Comparison of ENCODE assay signal across 23 cellular contexts in genomic region chr4:152953514-152953913, GRCh38.
"Had no signal": no experiment of that assay in that cellular context is flagged by ENCODE, and none has a peak within 500 bp of the region (broad histone marks: within the 10 kb centered on the region; RNA-seq: fewer than 3 reads in every experiment).

No MANE protein-coding gene starts in this region.

- ATAC-seq: activated CD4-positive, CD25-positive, alpha-beta regulatory T cell treated with anti-CD3 and anti-CD28 coated beads, Interleukin-2, amount 50 U/mL, for 24 hours; activated CD8-positive, alpha-beta T cell treated with anti-CD3 and anti-CD28 coated beads for 36 hours; activated T-cell treated with anti-CD3 and anti-CD28 coated beads, Interleukin-2, amount 50 U/mL, for 72 hours; Right ventricle myocardium inferior had no signal

- H3K9me3 Mint-ChIP-seq: activated CD8-positive, alpha-beta T cell treated with anti-CD3 and anti-CD28 coated beads for 36 hours; activated naive CD8-positive, alpha-beta T cell treated with anti-CD3 and anti-CD28 coated beads, Interleukin-2, amount 10 ng/mL, durations not matched to agents 7 days and 5 days; activated T-cell treated with anti-CD3 and anti-CD28 coated beads, Interleukin-2, amount 50 U/mL, for 72 hours; activated T-helper 2 cell treated with anti-CD3 and anti-CD28 coated beads, Interferon-gamma antibody, Interleukin-2, Interleukin-4, amounts not matched to agents 10 μg/mL and 5 μg/mL and 100 μg/mL, durations not matched to agents 14 hours and 24 hours and 36 hours; central memory CD8-positive, alpha-beta T cell had no signal

- H3K27ac Mint-ChIP-seq: activated CD8-positive, alpha-beta T cell treated with anti-CD3 and anti-CD28 coated beads for 36 hours; activated naive CD8-positive, alpha-beta T cell treated with anti-CD3 and anti-CD28 coated beads, Interleukin-2, amount 10 ng/mL, durations not matched to agents 7 days and 5 days; activated T-cell treated with anti-CD3 and anti-CD28 coated beads, Interleukin-2, amount 50 U/mL, for 72 hours; activated T-helper 2 cell treated with anti-CD3 and anti-CD28 coated beads, Interferon-gamma antibody, Interleukin-2, Interleukin-4, amounts not matched to agents 10 μg/mL and 5 μg/mL and 100 μg/mL, durations not matched to agents 14 hours and 24 hours and 36 hours had no signal

- H3K36me3 Mint-ChIP-seq: activated naive CD8-positive, alpha-beta T cell treated with anti-CD3 and anti-CD28 coated beads, Interleukin-2, amount 10 ng/mL, durations not matched to agents 7 days and 5 days had no signal

- H3K9ac ChIP-seq: SK-N-SH had no signal

- H3K4me1 Mint-ChIP-seq: activated naive CD8-positive, alpha-beta T cell treated with anti-CD3 and anti-CD28 coated beads, Interleukin-2, amount 10 ng/mL, durations not matched to agents 7 days and 5 days had no signal

- H3K4me3 Mint-ChIP-seq: activated CD8-positive, alpha-beta T cell treated with anti-CD3 and anti-CD28 coated beads for 36 hours; activated naive CD8-positive, alpha-beta T cell treated with anti-CD3 and anti-CD28 coated beads, Interleukin-2, amount 10 ng/mL, durations not matched to agents 7 days and 5 days; activated T-cell treated with anti-CD3 and anti-CD28 coated beads, Interleukin-2, amount 50 U/mL, for 72 hours; central memory CD8-positive, alpha-beta T cell had no signal

- H3K9me3 ChIP-seq: SK-N-SH had no signal

- H3K27ac ChIP-seq: WERI-Rb-1 had no signal

- DNase-seq: activated CD4-positive, alpha-beta T cell treated with anti-CD3 and anti-CD28 coated beads for 4 hours; activated CD8-positive, alpha-beta memory T cell treated with anti-CD3 and anti-CD28 coated beads, Interleukin-2, amount 50 U/mL, for 4 hours; activated CD8-positive, alpha-beta T cell treated with anti-CD3 and anti-CD28 coated beads for 36 hours; activated gamma-delta T cell treated with Interleukin-2 at 50 U/mL for 16 hours; activated naive CD4-positive, alpha-beta T cell treated with anti-CD3 and anti-CD28 coated beads, Interleukin-2, amount 50 U/mL, for 16 hours; activated naive CD8-positive, alpha-beta T cell treated with anti-CD3 and anti-CD28 coated beads, Interleukin-2, amount 10 ng/mL, durations not matched to agents 7 days and 5 days; activated T-cell treated with anti-CD3 and anti-CD28 coated beads, Interleukin-2, amount 50 U/mL, for 72 hours; aorta; Kasumi-1; KBM-7; NCI-H1092; NCI-H1930; NCI-H345; NCI-H510A; NCI-H526 treated with DMSO at 0.1 percent for 48 hours; NCI-H82; SK-N-SH; T-helper 1 cell; WERI-Rb-1 had no signal
